In genomic region chr21:33557447-33557846, GRCh38 we compare ENCODE assay signal across 27 cellular contexts.
"Had no signal": no experiment of that assay in that cellular context is flagged by ENCODE, and none has a peak within 500 bp of the region (broad histone marks: within the 10 kb centered on the region; RNA-seq: fewer than 3 reads in every experiment).

No MANE protein-coding gene starts in this region.

- H3K27me3 ChIP-seq: ascending aorta, esophagus muscularis mucosa, foreskin keratinocyte, gastrocnemius medialis, heart left ventricle had no signal

- DNase-seq: activated CD4-positive, alpha-beta memory T cell treated with anti-CD3 and anti-CD28 coated beads for 36 hours; activated CD4-positive, alpha-beta T cell treated with anti-CD3 and anti-CD28 coated beads for 36 hours; activated CD4-positive, alpha-beta T cell treated with anti-CD3 and anti-CD28 coated beads, Interleukin-2, amount 10 ng/mL, durations not matched to agents 24 days and 14 days; activated CD4-positive, CD25-positive, alpha-beta regulatory T cell; activated CD4-positive, CD25-positive, alpha-beta regulatory T cell treated with anti-CD3 and anti-CD28 coated beads, Interleukin-2, amount 50 U/mL, for 72 hours; activated CD8-positive, alpha-beta memory T cell treated with anti-CD3 and anti-CD28 coated beads, Interleukin-2, amount 10 ng/mL, durations not matched to agents 7 days and 5 days; activated CD8-positive, alpha-beta memory T cell treated with anti-CD3 and anti-CD28 coated beads, Interleukin-2, amount 50 U/mL, for 4 hours; activated CD8-positive, alpha-beta T cell treated with anti-CD3 and anti-CD28 coated beads, Interleukin-2, amount 10 ng/mL, durations not matched to agents 7 days and 5 days; activated gamma-delta T cell; activated naive CD4-positive, alpha-beta T cell; activated naive CD4-positive, alpha-beta T cell treated with anti-CD3 and anti-CD28 coated beads, Interleukin-2, amount 10 ng/mL, durations not matched to agents 7 days and 5 days; activated naive CD8-positive, alpha-beta T cell treated with anti-CD3 and anti-CD28 coated beads, Interleukin-2, amount 10 ng/mL, durations not matched to agents 7 days and 5 days; activated T-cell treated with anti-CD3 and anti-CD28 coated beads, Interleukin-2, amount 50 U/mL, for 4 hours; cortex of kidney; dermis blood vessel endothelial cell; effector CD4-positive, alpha-beta T cell; effector memory CD8-positive, alpha-beta T cell; erythroblast; foreskin keratinocyte; gastrocnemius medialis; glutamatergic neuron; heart left ventricle; T-helper 2 cell had no signal

- ATAC-seq: activated CD4-positive, alpha-beta T cell treated with anti-CD3 and anti-CD28 coated beads for 36 hours; activated CD8-positive, alpha-beta memory T cell treated with anti-CD3 and anti-CD28 coated beads, Interleukin-2, amount 10 ng/mL, durations not matched to agents 7 days and 5 days; activated CD8-positive, alpha-beta T cell treated with anti-CD3 and anti-CD28 coated beads, Interleukin-2, amount 10 ng/mL, durations not matched to agents 7 days and 5 days; activated naive CD4-positive, alpha-beta T cell treated with anti-CD3 and anti-CD28 coated beads, Interleukin-2, amount 50 U/mL, for 72 hours; activated T-cell treated with anti-CD3 and anti-CD28 coated beads, Interleukin-2, amount 50 U/mL, for 4 hours; effector memory CD8-positive, alpha-beta T cell; foreskin keratinocyte; gastrocnemius medialis; heart left ventricle had no signal

- FAIRE-seq: colon had no signal

- H3K4me1 ChIP-seq: foreskin keratinocyte had no signal

- H3K27ac ChIP-seq: ascending aorta, esophagus muscularis mucosa, foreskin keratinocyte, gastrocnemius medialis, heart left ventricle had no signal

- H3K4me3 ChIP-seq: ascending aorta, esophagus muscularis mucosa, gastrocnemius medialis, heart left ventricle had no signal

- H3K9me3 ChIP-seq: ascending aorta, esophagus muscularis mucosa, gastrocnemius medialis, heart left ventricle had no signal
